In genomic region chr16:29809850-29810698, GRCh38 we compare ENCODE assay signal across 8 cellular contexts. TPM values are rescaled to one million over a fixed set of nuclear protein-coding genes. Genes with fewer than 3 reads are reported as not detected.
DNase-seq lines count a peak whose midpoint lies in the region; ATAC-seq, FAIRE-seq and TF ChIP-seq lines count a peak whose summit lies in the region.

No MANE protein-coding gene starts in this region.

- no peak overlapping the region for H3K27ac ChIP-seq in brain microvascular endothelial cell

- H3K27me3 Mint-ChIP-seq in natural killer cell (ENCODE audit: low read depth in 2 of 2): peaks cover 0 to 2% of the 10 kb centered on the region in 2 donors

- H3K27me3 ChIP-seq in brain microvascular endothelial cell (replicated peaks): no peaks in the 10 kb centered on the region

- ATAC-seq in natural killer cell (no peak), GM21360 (IDR thresholded peaks at IDR 0.05; ENCODE audit: unreplicated experiment) (no peak), GM18867 (IDR thresholded peaks at IDR 0.05; ENCODE audit: unreplicated experiment) (no peak)

- TF ChIP-seq CTCF in brain microvascular endothelial cell (IDR thresholded peaks at IDR 0.05; ENCODE audit: low read depth, low read length, missing control alignments) (no peak), natural killer cell (IDR thresholded peaks at IDR 0.05) (no peak)

- H3K27ac Mint-ChIP-seq in natural killer cell: peak overlapping the region; percentile 78 to 85

- peak; percentile 54 for DNase-seq in OCI-M1 (lab: John Stamatoyannopoulos, UW)
- no peak for DNase-seq in brain microvascular endothelial cell
- no peak for DNase-seq in natural killer cell
- DNase-seq in NCI-H2029 (lab: John Stamatoyannopoulos, UW): no peak
- DNase-seq in cortex of kidney (lab: John Stamatoyannopoulos, UW): no peak

- peaks cover 35 to 66% of the 10 kb centered on the region in 2 donors for H3K4me1 Mint-ChIP-seq in natural killer cell

- in situ Hi-C loops in brain microvascular endothelial cell (cut with HindIII; ENCODE audit: low pct_ligation_motif_present, low sequenced_read_pairs): no loop called here

- peak; percentile 69 for FAIRE-seq in G401.6 (lab: Jason Lieb, UNC)

- H3K9me3 Mint-ChIP-seq in natural killer cell: no peaks in the 10 kb centered on the region

- H3K36me3 ChIP-seq in brain microvascular endothelial cell (replicated peaks): peaks cover 9% of the 10 kb centered on the region

- intact Hi-C loops in natural killer cell (cut with micrococcal nuclease): loop anchor here (5.0 kb wide), 3 partner anchors 162 to 562 kb away; partner anchors contain the start of genes MYL11, TAOK2 and TBC1D10B

- H3K36me3 Mint-ChIP-seq in natural killer cell: no peaks in the 10 kb centered on the region

- H3K4me3 ChIP-seq in brain microvascular endothelial cell (ENCODE audit: low read depth, low read length): peak overlapping the region; percentile 27

- peak overlapping the region; percentile 55 for H3K4me3 Mint-ChIP-seq in natural killer cell

RNA-seq across cellular contexts. Expression of gene PRRT2, which starts 1.9 kb away (rescaled TPM):
- 1 to 10 TPM in 1 of 3 donors, under 1 TPM in 2; 0.70 to 1.4 (median 0.91) TPM for total RNA-seq in natural killer cell

RNA-seq across cellular contexts. Expression of gene MAZ, which starts 3.7 kb away (rescaled TPM):
- total RNA-seq in natural killer cell: 100 to 1,000 TPM; 234 to 265 (median 252) TPM

RNA-seq across cellular contexts. Expression of gene PAGR1, which starts 5.9 kb away (rescaled TPM):
- total RNA-seq in natural killer cell: 10 to 100 TPM in 2 of 3 donors, 1 to 10 TPM in 1; 8.9 to 16.2 (median 13.4) TPM

RNA-seq across cellular contexts. Expression of gene MVP, which starts 10.2 kb away (rescaled TPM):
- total RNA-seq in natural killer cell: 100 to 1,000 TPM; 154 to 168 (median 163) TPM

RNA-seq across cellular contexts. Expression of gene KIF22, which starts 19.5 kb away (rescaled TPM):
- total RNA-seq in natural killer cell: 10 to 100 TPM; 73.4 to 96.0 (median 86.5) TPM
